35 cellular contexts compared by ENCODE assay signal in genomic region chr6:125926711-125927110, GRCh38.
"Had no signal": no experiment of that assay in that cellular context is flagged by ENCODE, and none has a peak within 500 bp of the region (broad histone marks: within the 10 kb centered on the region; RNA-seq: fewer than 3 reads in every experiment).

No MANE protein-coding gene starts in this region.

- H3K27me3 Mint-ChIP-seq: activated naive CD4-positive, alpha-beta T cell treated with anti-CD3 and anti-CD28 coated beads, Interleukin-2, amount 10 ng/mL, durations not matched to agents 7 days and 5 days; activated naive CD8-positive, alpha-beta T cell; activated naive CD8-positive, alpha-beta T cell treated with anti-CD3 and anti-CD28 coated beads, Interleukin-2, amount 50 U/mL, for 24 hours; brain had no signal

- H3K27me3 ChIP-seq: Peyer's patch, SJSA1 had no signal

- H3K4me3 Mint-ChIP-seq: activated naive CD4-positive, alpha-beta T cell treated with anti-CD3 and anti-CD28 coated beads, Interleukin-2, amount 10 ng/mL, durations not matched to agents 7 days and 5 days; activated naive CD8-positive, alpha-beta T cell; activated naive CD8-positive, alpha-beta T cell treated with anti-CD3 and anti-CD28 coated beads, Interleukin-2, amount 50 U/mL, for 24 hours; activated T-cell treated with anti-CD3 and anti-CD28 coated beads, Interleukin-2, amount 50 U/mL, for 72 hours; brain had no signal

- DNase-seq: activated CD4-positive, alpha-beta T cell treated with anti-CD3 and anti-CD28 coated beads for 1 hour; activated CD4-positive, CD25-positive, alpha-beta regulatory T cell; activated CD8-positive, alpha-beta memory T cell treated with anti-CD3 and anti-CD28 coated beads, Interleukin-2, amount 50 U/mL, for 4 hours; activated effector memory CD4-positive, alpha-beta T cell treated with Interleukin-2 at 50 U/mL for 16 hours; activated naive CD4-positive, alpha-beta T cell treated with anti-CD3 and anti-CD28 coated beads, Interleukin-2, amount 10 ng/mL, durations not matched to agents 7 days and 5 days; activated naive CD8-positive, alpha-beta T cell treated with anti-CD3 and anti-CD28 coated beads, Interleukin-2, amount 50 U/mL, for 24 hours; activated T-cell treated with anti-CD3 and anti-CD28 coated beads for 4 hours; activated T-cell treated with anti-CD3 and anti-CD28 coated beads, Interleukin-2, amount 50 U/mL, for 72 hours; cerebellar nuclear complex; MM.1S; MV-4-11; NCI-H1092; NCI-H1417; NCI-H146; NCI-H187; NCI-H2029 treated with DMSO at 0.1 percent for 48 hours; NCI-H2107; NCI-H2171; NCI-H510A; NCI-H526; NCI-H748 treated with DMSO at 0.1 percent for 48 hours; NK-92 treated with Interleukin-12 subunit alpha and Interleukin-12 subunit beta, amount 100 ng/mL, for 24 hours; PC-3; Peyer's patch; RPMI8226; SHP77 treated with DMSO at 0.1 percent for 48 hours; SW 1271; T-helper 1 cell; T-helper 2 cell; T-helper 9 cell had no signal

- H3K9me3 Mint-ChIP-seq: activated naive CD4-positive, alpha-beta T cell treated with anti-CD3 and anti-CD28 coated beads, Interleukin-2, amount 10 ng/mL, durations not matched to agents 7 days and 5 days; brain had no signal

- H3K27ac ChIP-seq: KMS-11, Peyer's patch, SJSA1, VCaP had no signal

- H3K4me3 ChIP-seq: Peyer's patch, SJSA1 had no signal

- H3K36me3 ChIP-seq: SJSA1 had no signal

- H3K27ac Mint-ChIP-seq: activated naive CD4-positive, alpha-beta T cell treated with anti-CD3 and anti-CD28 coated beads, Interleukin-2, amount 10 ng/mL, durations not matched to agents 7 days and 5 days; activated naive CD8-positive, alpha-beta T cell; activated naive CD8-positive, alpha-beta T cell treated with anti-CD3 and anti-CD28 coated beads, Interleukin-2, amount 50 U/mL, for 24 hours; activated T-cell treated with anti-CD3 and anti-CD28 coated beads, Interleukin-2, amount 50 U/mL, for 72 hours; brain had no signal

- H3K4me1 Mint-ChIP-seq: brain had no signal

- ATAC-seq: activated naive CD8-positive, alpha-beta T cell treated with anti-CD3 and anti-CD28 coated beads, Interleukin-2, amount 50 U/mL, for 24 hours; activated T-cell treated with anti-CD3 and anti-CD28 coated beads, Interleukin-2, amount 50 U/mL, for 72 hours; PC-3 had no signal
